Comparison of ENCODE assay signal across 15 cellular contexts in the genomic region with DNA sequence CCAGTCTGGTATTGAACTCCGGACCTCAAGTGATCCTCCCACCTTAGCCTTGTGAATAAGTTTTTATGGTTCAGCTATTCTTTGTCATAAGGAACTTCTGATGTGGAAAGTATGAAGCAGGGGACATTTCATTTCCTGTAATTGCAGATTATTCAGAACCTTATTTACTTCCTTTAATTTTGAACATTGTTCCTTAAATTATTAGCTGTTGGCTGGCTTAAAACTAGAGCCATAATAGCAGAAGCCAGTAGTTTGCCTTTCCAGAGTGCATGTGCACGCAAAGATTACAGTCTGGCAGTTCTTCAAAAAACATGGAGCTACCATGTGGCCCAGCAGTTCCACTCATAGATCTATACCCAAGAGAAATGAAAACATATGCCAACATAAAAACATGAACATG.
"Had no signal": no experiment of that assay in that cellular context is flagged by ENCODE, and none has a peak within 500 bp of the region (broad histone marks: within the 10 kb centered on the region; RNA-seq: fewer than 3 reads in every experiment).

No MANE protein-coding gene starts in this region.

- H3K27me3 ChIP-seq: hepatocyte, right atrium auricular region, stomach had no signal

- H2AFZ ChIP-seq: hepatocyte had no signal

- H3K4me2 ChIP-seq: hepatocyte had no signal

- H3K9me3 ChIP-seq: right atrium auricular region, stomach, thoracic aorta had no signal

- H3K4me3 ChIP-seq: cardiac muscle cell, coronary artery, hepatocyte, right atrium auricular region, stomach had no signal

- H3K4me3 Mint-ChIP-seq: activated CD4-positive, alpha-beta memory T cell treated with anti-CD3 and anti-CD28 coated beads, Interleukin-2, amount 10 ng/mL, durations not matched to agents 7 days and 5 days; activated CD4-positive, alpha-beta T cell treated with anti-CD3 and anti-CD28 coated beads for 36 hours; mesothelial cell of epicardium had no signal

- H3K9me3 Mint-ChIP-seq: activated CD4-positive, alpha-beta memory T cell treated with anti-CD3 and anti-CD28 coated beads, Interleukin-2, amount 10 ng/mL, durations not matched to agents 7 days and 5 days had no signal

- H3K27ac ChIP-seq: cardiac muscle cell, coronary artery, hepatocyte, right atrium auricular region, stomach, thoracic aorta, WERI-Rb-1 had no signal

- H3K4me1 ChIP-seq: right atrium auricular region had no signal

- H3K36me3 ChIP-seq: cardiac muscle cell, right atrium auricular region, thoracic aorta had no signal

- ATAC-seq: activated CD4-positive, alpha-beta T cell treated with anti-CD3 and anti-CD28 coated beads for 36 hours; left ventricle myocardium superior had no signal

- DNase-seq: activated CD4-positive, alpha-beta memory T cell treated with anti-CD3 and anti-CD28 coated beads, Interleukin-2, amount 10 ng/mL, durations not matched to agents 7 days and 5 days; activated CD4-positive, alpha-beta T cell treated with anti-CD3 and anti-CD28 coated beads for 36 hours; activated naive CD4-positive, alpha-beta T cell; effector memory CD4-positive, alpha-beta T cell; left ventricle myocardium superior; small intestine; stomach; T-helper 9 cell; WERI-Rb-1 had no signal

- H3K27me3 Mint-ChIP-seq: activated CD4-positive, alpha-beta memory T cell treated with anti-CD3 and anti-CD28 coated beads, Interleukin-2, amount 10 ng/mL, durations not matched to agents 7 days and 5 days; activated CD4-positive, alpha-beta T cell treated with anti-CD3 and anti-CD28 coated beads for 36 hours had no signal

- H3K79me2 ChIP-seq: hepatocyte had no signal

- H3K27ac Mint-ChIP-seq: activated CD4-positive, alpha-beta memory T cell treated with anti-CD3 and anti-CD28 coated beads, Interleukin-2, amount 10 ng/mL, durations not matched to agents 7 days and 5 days; activated CD4-positive, alpha-beta T cell treated with anti-CD3 and anti-CD28 coated beads for 36 hours; mesothelial cell of epicardium had no signal
